ENCODE assay signal across 1 cellular context in the genomic region with DNA sequence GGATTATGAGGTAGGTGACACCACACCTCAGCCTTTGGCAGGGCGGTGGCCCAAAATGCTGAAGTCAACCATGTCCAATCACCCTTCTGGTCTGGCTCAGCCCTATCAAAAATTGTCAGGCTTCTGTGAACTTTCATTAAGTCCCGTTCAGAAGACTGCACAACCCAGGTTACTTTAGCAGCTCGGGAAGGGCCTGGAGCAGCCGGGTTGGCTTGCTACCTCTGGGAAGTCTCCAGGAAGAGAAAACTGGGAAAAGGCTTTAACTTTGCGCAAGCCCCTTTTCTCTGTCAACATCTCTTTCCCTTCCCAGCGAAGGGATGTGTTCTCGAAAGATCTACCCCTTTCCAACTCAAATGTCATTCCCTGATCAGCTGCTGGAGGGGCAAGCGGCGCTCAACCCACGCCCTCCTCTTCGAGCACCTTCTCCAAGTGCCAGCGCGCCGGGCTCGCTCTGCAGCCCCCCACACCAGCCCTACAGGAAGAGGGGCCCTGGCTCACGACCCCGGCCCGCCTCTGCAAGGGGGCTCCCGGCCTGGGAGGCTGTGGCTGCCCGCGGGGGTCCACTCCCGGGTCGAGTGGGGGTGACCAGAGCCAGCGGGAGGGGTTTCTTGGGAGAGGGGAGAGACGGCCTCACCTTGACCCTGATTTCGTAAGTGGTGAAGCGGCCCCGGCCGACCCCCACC.
TF ChIP-seq lines count a peak whose summit lies in the region.

No MANE protein-coding gene starts in this region.

TF ChIP-seq in GM23338, 12 proteins besides CTCF, POLR2A, EP300 and RAD21 (continued from another document):
- TF ChIP-seq REST (IDR thresholded peaks at IDR 0.05; ENCODE audit: unreplicated experiment) (no peak), JUNB (IDR thresholded peaks at IDR 0.05; ENCODE audit: unreplicated experiment) (no peak)
TF ChIP-seq in GM23338: peak in this region for 0.
